1 cellular context compared by ENCODE assay signal in genomic region chr16:9081183-9081582, GRCh38.
A peak's percentile ranks its signal among the peaks of the same experiment; 100 is the strongest.
TF ChIP-seq lines count a peak whose summit lies in the region.

No MANE protein-coding gene starts in this region.

TF ChIP-seq in K562, 482 proteins besides CTCF, POLR2A, EP300 and RAD21 (continued from another document):
- TF ChIP-seq ZNF592 (IDR thresholded peaks at IDR 0.05) (0 out of 2 replicates have a peak, but pooled peaks have one; percentile 55), ZNF175 (CRISPR knock-in tag; IDR thresholded peaks at IDR 0.05; ENCODE audit: low read depth) (0 out of 2 replicates have a peak, but pooled peaks have one; percentile 25), ZNF507 (tag; conservative IDR thresholded peaks at IDR 0.05) (no peak)
TF ChIP-seq in K562: peak in this region for 6.
